10 cellular contexts compared by ENCODE assay signal in the genomic region with DNA sequence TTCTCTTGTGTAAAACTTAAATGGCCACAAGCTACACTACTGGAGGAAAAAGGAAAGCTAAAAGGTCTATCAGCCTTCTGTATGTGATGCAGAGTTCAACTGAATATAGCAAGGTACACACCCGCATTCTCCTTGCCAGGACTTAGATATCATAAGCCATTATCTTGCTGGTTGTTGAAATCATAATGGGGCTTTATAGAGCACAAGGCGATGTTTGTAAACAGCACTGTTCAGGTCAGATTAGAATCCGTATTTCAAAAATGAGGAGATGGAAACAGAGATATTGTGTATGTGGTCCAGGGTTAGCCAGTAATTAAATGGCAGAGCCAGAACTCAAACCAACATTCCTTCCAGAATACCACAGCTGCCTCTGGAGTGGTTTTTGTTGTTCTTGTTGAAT. TPM values are rescaled to one million over a fixed set of nuclear protein-coding genes. Genes with fewer than 3 reads are reported as not detected.
DNase-seq lines count a peak whose midpoint lies in the region; FAIRE-seq and TF ChIP-seq lines count a peak whose summit lies in the region.
"Not testable (repeated sequence)": the region's sequence is repeated elsewhere in the genome, so short reads cannot be mapped to it uniquely, and the experiment has no call there.
"Had no signal": no experiment of that assay in that cellular context is flagged by ENCODE, and none has a peak within 500 bp of the region (broad histone marks: within the 10 kb centered on the region; RNA-seq: fewer than 3 reads in every experiment).

No MANE protein-coding gene starts in this region.

- not testable (repeated sequence) for H3K9me2 ChIP-seq in PC-9 (ENCODE audit: insufficient read depth); hepatocyte (replicated peaks; ENCODE audit: insufficient read depth)

- intact Hi-C loops in Caco-2 (cut with micrococcal nuclease; ENCODE audit: unreplicated experiment); PC-9 (cut with micrococcal nuclease; ENCODE audit: unreplicated experiment): not testable (repeated sequence)

- H3K27me3 ChIP-seq in Caco-2 (replicated peaks; ENCODE audit: control insufficient read depth, insufficient read depth, low read length); PC-9 (ENCODE audit: insufficient read depth, low read depth); duodenal mucosa (ENCODE audit: control insufficient read depth in 1 of 2, insufficient read depth in 2 of 2, low read length in 2 of 2); hepatocyte; mucosa of rectum (ENCODE audit: control insufficient read depth in 2 of 2, insufficient read depth in 2 of 2, low read length in 2 of 2); small intestine (ENCODE audit: control insufficient read depth in 2 of 2, insufficient read depth in 2 of 2, low read length in 2 of 2): not testable (repeated sequence)

- peaks cover 46% of the 10 kb centered on the region for H3K4me1 Mint-ChIP-seq in Caco-2 (ENCODE audit: low read depth, unreplicated experiment)

- peaks cover 34% of the 10 kb centered on the region for H3K36me3 Mint-ChIP-seq in Caco-2 (ENCODE audit: insufficient read depth, unreplicated experiment)

- DNase-seq in Caco-2; PC-9; hepatocyte (ENCODE audit: low spot score): not testable (repeated sequence)
- peak; percentile 9 for DNase-seq in astrocyte of the hippocampus (ENCODE audit: low read depth, low spot score)
- peak; percentile 71 for DNase-seq in small intestine

- H3K36me3 ChIP-seq in Caco-2 (ENCODE audit: control insufficient read depth, insufficient read depth, low read length); PC-9 (ENCODE audit: low read depth); duodenal mucosa (ENCODE audit: control insufficient read depth in 1 of 2, insufficient read depth in 2 of 2, low read length in 2 of 2); hepatocyte (replicated peaks; ENCODE audit: insufficient read depth, low read depth); mucosa of rectum (ENCODE audit: control insufficient read depth in 2 of 2, insufficient read depth in 2 of 2, low read length in 2 of 2); small intestine (ENCODE audit: control insufficient read depth in 2 of 2, insufficient read depth in 2 of 2, low read length in 2 of 2): not testable (repeated sequence)

- H3K9me3 Mint-ChIP-seq in Caco-2 (ENCODE audit: unreplicated experiment) = not testable (repeated sequence)

- not testable (repeated sequence) for H3K4me3 ChIP-seq in Caco-2 (ENCODE audit: low read depth, low read length); hepatocyte
- H3K4me3 ChIP-seq in PC-9 = peak overlapping the region; percentile 5; the same call in 1 of the 2 replicates
- peak overlapping the region; percentile 41 to 55 for H3K4me3 ChIP-seq in duodenal mucosa (ENCODE audit: low read depth in 1 of 2, low read length in 2 of 2)
- peak overlapping the region; percentile 6 to 55 for H3K4me3 ChIP-seq in mucosa of rectum (ENCODE audit: low read length in 2 of 2)
- peak overlapping the region in 1 of 2 donors; percentile 32 for H3K4me3 ChIP-seq in small intestine (ENCODE audit: low read depth in 1 of 2, low read length in 2 of 2)

- not testable (repeated sequence) for TF ChIP-seq CTCF in Caco-2 (IDR thresholded peaks at IDR 0.05; ENCODE audit: insufficient read depth in 1 of 2, low read depth in 1 of 2, low read length in 1 of 2, severe bottlenecking in 1 of 2, unreplicated experiment in 1 of 2); PC-9 (conservative IDR thresholded peaks at IDR 0.05); hepatocyte (IDR thresholded peaks at IDR 0.05; ENCODE audit: poor library complexity)

- CTCF ChIA-PET in Caco-2 (lab: Charles Lee) = interaction anchor here (1.5 kb wide), 1 partner anchor 39 kb away, joined by 3 read pairs; no protein-coding TSS in a partner anchor
- CTCF ChIA-PET in PC-9 (lab: Charles Lee) = not testable (repeated sequence)

- peak overlapping the region; percentile 76 for H3K4me2 ChIP-seq in PC-9
- H3K4me2 ChIP-seq in hepatocyte = peak overlapping the region; percentile 66

- not testable (repeated sequence) for BruUV-seq in Caco-2 (replicated peaks; lab: Mats Ljungman, UMichigan); PC-9 (replicated peaks; lab: Mats Ljungman, UMichigan)

- not testable (repeated sequence) for H3K9me3 ChIP-seq in Caco-2; PC-9 (ENCODE audit: insufficient read depth, low read depth); duodenal mucosa (ENCODE audit: control insufficient read depth in 1 of 2, low read length in 2 of 2); hepatocyte (ENCODE audit: low read depth); mucosa of rectum (ENCODE audit: control insufficient read depth in 2 of 2, low read length in 2 of 2); small intestine (ENCODE audit: control insufficient read depth, low read depth)

- FAIRE-seq in small intestine (lab: Jason Lieb, UNC) = not testable (repeated sequence)

- H3K9ac ChIP-seq in duodenal mucosa (ENCODE audit: low read depth in 1 of 2, low read length in 2 of 2) = not testable (repeated sequence)
- H3K9ac ChIP-seq in mucosa of rectum (ENCODE audit: low read depth in 1 of 2, low read length in 2 of 2) = peak overlapping the region in 1 of 2 donors; percentile 48

- H3F3A ChIP-seq in PC-9 (ENCODE audit: insufficient read depth, low read depth) = peaks cover 18% of the 10 kb centered on the region; the same call in 1 of the 2 replicates

- 71% methylated on average over 3 of the region's 3 CpGs for WGBS in hepatocyte (ENCODE audit: low lambda C conversion rate, missing lambda C conversion rate)
- 17 to 61% (median 43%) methylated on average over 3 of the region's 3 CpGs for WGBS in small intestine, 3 donors

- not testable (repeated sequence) for H3K27me3 Mint-ChIP-seq in Caco-2 (ENCODE audit: insufficient read depth, unreplicated experiment)

- H2AFZ ChIP-seq in PC-9, hepatocyte: not testable (repeated sequence)

- POLR2A ChIA-PET in Caco-2 (lab: Charles Lee); PC-9 (lab: Charles Lee; ENCODE audit: unreplicated experiment): not testable (repeated sequence)

- peaks cover 60% of the 10 kb centered on the region for H3K79me2 ChIP-seq in PC-9 (ENCODE audit: low read depth)
- peaks cover 49% of the 10 kb centered on the region for H3K79me2 ChIP-seq in hepatocyte

- peak overlapping the region; percentile 74 for H3K27ac Mint-ChIP-seq in Caco-2 (ENCODE audit: unreplicated experiment)

- not testable (repeated sequence) for H4K20me1 ChIP-seq in PC-9 (ENCODE audit: insufficient read depth); hepatocyte (ENCODE audit: insufficient read depth, poor library complexity, severe bottlenecking)

- H3K27ac ChIP-seq in PC-9; duodenal mucosa (ENCODE audit: low read depth, low read length): not testable (repeated sequence)
- peak overlapping the region; percentile 97 for H3K27ac ChIP-seq in hepatocyte
- peak overlapping the region; percentile 83 to 93 for H3K27ac ChIP-seq in mucosa of rectum (ENCODE audit: low read depth in 2 of 2, low read length in 2 of 2)
- H3K27ac ChIP-seq in small intestine (ENCODE audit: low read depth in 1 of 2, low read length in 1 of 2) = peak overlapping the region; percentile 48 to 51

- H3K4me3 Mint-ChIP-seq in Caco-2 (ENCODE audit: unreplicated experiment) = peak overlapping the region; percentile 98

- H3K4me1 ChIP-seq in Caco-2 (peaks cover 28% of the 10 kb centered on the region), PC-9 (replicated peaks; ENCODE audit: insufficient read depth) (peaks cover 41% of the 10 kb centered on the region), duodenal mucosa (ENCODE audit: control insufficient read depth in 1 of 2, insufficient read depth in 2 of 2, low read length in 2 of 2) (peaks cover 8 to 10% of the 10 kb centered on the region in 2 donors), mucosa of rectum (ENCODE audit: control insufficient read depth in 2 of 2, insufficient read depth in 2 of 2, low read length in 2 of 2) (peaks cover 14 to 17% of the 10 kb centered on the region in 2 donors)
- H3K4me1 ChIP-seq in hepatocyte (ENCODE audit: insufficient read depth); small intestine (ENCODE audit: control insufficient read depth in 2 of 2, insufficient read depth in 1 of 2, low read depth in 1 of 2, low read length in 1 of 2): not testable (repeated sequence)

RNA-seq across cellular contexts. Expression of a gene that starts 2.6 kb away (rescaled TPM):
- 58.2 and 60.0 TPM in 2 replicates for total RNA-seq in Caco-2 (2022)
- total RNA-seq in PC-9 (2021) = 11.4 and 13.3 TPM in 2 replicates
- 114 and 129 TPM in 2 replicates for total RNA-seq in hepatocyte
- 71.0 and 97.2 TPM in 2 replicates for polyA plus RNA-seq in hepatocyte
- polyA plus RNA-seq in small intestine = 100 to 1,000 TPM in 2 of 3 donors, 10 to 100 TPM in 1; 97.7 to 157 (median 111) TPM
- total RNA-seq: Daoy, GM23248, IMR-90 had no signal
- polyA plus RNA-seq: GM23248, IMR-90 had no signal
